Comparison of ENCODE assay signal across 10 cellular contexts in genomic region chr16:24731722-24732419, GRCh38. TPM values are rescaled to one million over a fixed set of nuclear protein-coding genes. Genes with fewer than 3 reads are reported as not detected.
DNase-seq lines count a peak whose midpoint lies in the region; ATAC-seq and TF ChIP-seq lines count a peak whose summit lies in the region.
"Had no signal": no experiment of that assay in that cellular context is flagged by ENCODE, and none has a peak within 500 bp of the region (broad histone marks: within the 10 kb centered on the region; RNA-seq: fewer than 3 reads in every experiment).

No MANE protein-coding gene starts in this region.

- H3K79me2 ChIP-seq in parathyroid adenoma: peaks cover 45% of the 10 kb centered on the region

- no peak overlapping the region for H2AFZ ChIP-seq in parathyroid adenoma

- H3K9me3 Mint-ChIP-seq in WTC11 (no peaks in the 10 kb centered on the region), glutamatergic neuron (ENCODE audit: unreplicated experiment) (peaks cover 4% of the 10 kb centered on the region)

- H3K36me3 Mint-ChIP-seq in WTC11 (peaks cover 33% of the 10 kb centered on the region), glutamatergic neuron (ENCODE audit: unreplicated experiment) (no peaks in the 10 kb centered on the region)

- ATAC-seq in WTC11 (no peak), HG03469 (IDR thresholded peaks at IDR 0.05; ENCODE audit: unreplicated experiment) (no peak)

- peak overlapping the region; percentile 49 for H3K27ac ChIP-seq in parathyroid adenoma

- H3K9me3 ChIP-seq in ES-I3 (ENCODE audit: control insufficient read depth, insufficient read depth, low read length) (no peaks in the 10 kb centered on the region), parathyroid adenoma (ENCODE audit: control insufficient read depth, low read length) (no peaks in the 10 kb centered on the region)
- H3K9me3 ChIP-seq: HAP-1 had no signal

- H3K27ac Mint-ChIP-seq in WTC11 (peak overlapping the region; percentile 46), glutamatergic neuron (ENCODE audit: unreplicated experiment) (peak overlapping the region; percentile 15)

- H3K4me2 ChIP-seq in parathyroid adenoma (ENCODE audit: low read length): peak overlapping the region; percentile 73

- H3K4me1 Mint-ChIP-seq in WTC11 (peaks cover 62% of the 10 kb centered on the region), glutamatergic neuron (ENCODE audit: low read depth, unreplicated experiment) (peaks cover 18% of the 10 kb centered on the region)

- H3K9ac ChIP-seq in ES-I3 (ENCODE audit: low read depth, low read length) (peak overlapping the region; percentile 93; the same call in 1 of the 2 replicates), parathyroid adenoma (no peak overlapping the region)

- H3K27me3 ChIP-seq in parathyroid adenoma (ENCODE audit: control insufficient read depth, insufficient read depth, low read length): no peaks in the 10 kb centered on the region

- CTCF ChIA-PET in WTC11 (lab: Charles Lee): no interaction called here

- peaks cover 20% of the 10 kb centered on the region for H3K4me1 ChIP-seq in ES-I3 (ENCODE audit: insufficient read depth, low read length)
- H3K4me1 ChIP-seq in parathyroid adenoma: peaks cover 38% of the 10 kb centered on the region

- H3K27me3 Mint-ChIP-seq in WTC11 (ENCODE audit: low read depth) (no peaks in the 10 kb centered on the region), glutamatergic neuron (ENCODE audit: unreplicated experiment) (peaks cover 6% of the 10 kb centered on the region)

- H3K4me3 ChIP-seq in parathyroid adenoma (ENCODE audit: low read depth, low read length): peak overlapping the region; percentile 95

- POLR2A ChIA-PET in WTC11 (lab: Charles Lee): no interaction called here

- TF ChIP-seq CTCF in WTC11 (IDR thresholded peaks at IDR 0.05): no peak
- TF ChIP-seq CTCF in glutamatergic neuron (IDR thresholded peaks at IDR 0.05; ENCODE audit: partially characterized antibody, unreplicated experiment): no peak
- no peak for TF ChIP-seq CTCF in parathyroid adenoma (IDR thresholded peaks at IDR 0.05)

- DNase-seq in WTC11 (ENCODE audit: low spot score): no peak
- peak; percentile 38 for DNase-seq in glutamatergic neuron
- DNase-seq in SHP77 (lab: John Stamatoyannopoulos, UW): no peak
- DNase-seq in AG08396 (ENCODE audit: low spot score): no peak
- no peak for DNase-seq in Kasumi-1 (lab: John Stamatoyannopoulos, UW)
- DNase-seq: erythroblast had no signal

- H3K36me3 ChIP-seq in ES-I3 (ENCODE audit: insufficient read depth, low read length) (peaks cover 14% of the 10 kb centered on the region; the same call in 1 of the 2 replicates), parathyroid adenoma (ENCODE audit: control insufficient read depth, insufficient read depth, low read length) (no peaks in the 10 kb centered on the region)

- H3K4me3 Mint-ChIP-seq in WTC11 (peak overlapping the region; percentile 99), glutamatergic neuron (ENCODE audit: unreplicated experiment) (peak overlapping the region; percentile 95)

TF ChIP-seq in WTC11, 78 proteins besides CTCF, POLR2A, EP300 and RAD21:
- TF ChIP-seq OVOL2 (CRISPR knock-in tag; IDR thresholded peaks at IDR 0.05; ENCODE audit: borderline replicate concordance) (no peak), TEAD1 (CRISPR knock-in tag; IDR thresholded peaks at IDR 0.05) (no peak), HMGXB4 (CRISPR knock-in tag; IDR thresholded peaks at IDR 0.05) (no peak), GABPB1 (CRISPR knock-in tag; IDR thresholded peaks at IDR 0.05) (peak; percentile 47; the same call in 1 of the 2 replicates), ZBTB21 (CRISPR knock-in tag; IDR thresholded peaks at IDR 0.05; ENCODE audit: borderline replicate concordance) (no peak)

RNA-seq across cellular contexts. Expression of gene TNRC6A, which starts 2.4 kb away (rescaled TPM):
- 76.8 to 86.3 TPM (median 77.4 TPM) in 3 replicates for total RNA-seq in WTC11 (2021)
- total RNA-seq in glutamatergic neuron (ENCODE audit: unreplicated experiment): 91.6 TPM
